18 cellular contexts compared by ENCODE assay signal in genomic region chr12:132451836-132452195, GRCh38. TPM values are rescaled to one million over a fixed set of nuclear protein-coding genes. Genes with fewer than 3 reads are reported as not detected.
DNase-seq lines count a peak whose midpoint lies in the region; ATAC-seq and TF ChIP-seq lines count a peak whose summit lies in the region.
"Had no signal": no experiment of that assay in that cellular context is flagged by ENCODE, and none has a peak within 500 bp of the region (broad histone marks: within the 10 kb centered on the region; RNA-seq: fewer than 3 reads in every experiment).

No MANE protein-coding gene starts in this region.

- no peak overlapping the region for H2BK5ac ChIP-seq in neuronal stem cell (ENCODE audit: low read length)

- H3K18ac ChIP-seq in neuronal stem cell (ENCODE audit: low read length), result peak overlapping the region; percentile 3

- POLR2A ChIA-PET in HEK293 (lab: Yijun Ruan, JAX), result no interaction called here

- peaks cover 38 to 86% (median 81%) of the 10 kb centered on the region in 10 experiments for H3K4me1 ChIP-seq in BLaER1 treated with 17β-estradiol and CSF1 and Interleukin-3, amounts not matched to agents 10 nM and 100 nM
- H3K4me1 ChIP-seq in HEK293 (ENCODE audit: control insufficient read depth, insufficient read depth, low read length) (no peaks in the 10 kb centered on the region), neuronal stem cell (ENCODE audit: control insufficient read depth in 2 of 2, insufficient read depth in 1 of 2, low read depth in 1 of 2, low read length in 2 of 2) (peaks cover 0 to 29% of the 10 kb centered on the region in 2 donors)

- H3K9me3 ChIP-seq in BLaER1 treated with 17β-estradiol and CSF1 and Interleukin-3, amounts not matched to agents 10 nM and 100 nM (replicated peaks in 1 of 11), result no peaks in the 10 kb centered on the region
- H3K9me3 ChIP-seq in HEK293 (ENCODE audit: control insufficient read depth, insufficient read depth, low read depth, low read length) (no peaks in the 10 kb centered on the region), neuronal stem cell (replicated peaks in 1 of 2; ENCODE audit: control insufficient read depth in 2 of 2, insufficient read depth in 1 of 2, low read depth in 1 of 2, low read length in 2 of 2) (peaks cover 0 to 7% of the 10 kb centered on the region in 2 donors)
- H3K9me3 ChIP-seq: MG63 had no signal

- H4K91ac ChIP-seq in neuronal stem cell (ENCODE audit: low read depth, low read length, poor library complexity), result no peak overlapping the region

- no peaks in the 10 kb centered on the region for H3K36me3 ChIP-seq in BLaER1 treated with 17β-estradiol and CSF1 and Interleukin-3, amounts not matched to agents 10 nM and 100 nM
- no peaks in the 10 kb centered on the region for H3K36me3 ChIP-seq in HEK293 (ENCODE audit: control insufficient read depth in 2 of 2, insufficient read depth in 1 of 2, low read length in 2 of 2)
- no peaks in the 10 kb centered on the region for H3K36me3 ChIP-seq in neuronal stem cell (replicated peaks in 1 of 2; ENCODE audit: control insufficient read depth in 2 of 2, insufficient read depth in 2 of 2, low read length in 2 of 2)
- H3K36me3 ChIP-seq: MG63 had no signal

- H4K8ac ChIP-seq in neuronal stem cell (ENCODE audit: low read depth, low read length), result no peak overlapping the region

- no peak overlapping the region for H3K4me3 ChIP-seq in BLaER1 treated with 17β-estradiol and CSF1 and Interleukin-3, amounts not matched to agents 10 nM and 100 nM
- no peak overlapping the region for H3K4me3 ChIP-seq in HEK293 (ENCODE audit: low read depth, low read length)
- H3K4me3 ChIP-seq in neuronal stem cell (ENCODE audit: low read length in 2 of 2), result peak overlapping the region in 1 of 2 donors; percentile 1
- H3K4me3 ChIP-seq: MG63 had no signal

- H2BK12ac ChIP-seq in neuronal stem cell (ENCODE audit: low read length), result peak overlapping the region; percentile 77

- no peak for ATAC-seq in activated T-cell treated with anti-CD3 and anti-CD28 coated beads, Interleukin-2, amount 50 U/mL, for 4 hours
- ATAC-seq: HCT116, SK-N-SH treated with all-trans-retinoic acid at 6 μM for 48 hours had no signal

- peak overlapping the region; percentile 94 for H2AK5ac ChIP-seq in neuronal stem cell (ENCODE audit: low read depth, low read length)

- peaks cover 0 to 43% (median 0%) of the 10 kb centered on the region in 11 experiments; a peak in 7 of 22 replicates for H3K27me3 ChIP-seq in BLaER1 treated with 17β-estradiol and CSF1 and Interleukin-3, amounts not matched to agents 10 nM and 100 nM
- peaks cover 0 to 64% (median 5%) of the 10 kb centered on the region in 3 experiments for H3K27me3 ChIP-seq in neuronal stem cell (ENCODE audit: control insufficient read depth in 3 of 3, insufficient read depth in 3 of 3, low read depth in 1 of 3, low read length in 3 of 3)
- H3K27me3 ChIP-seq: MG63 had no signal

- H3K27ac ChIP-seq in BLaER1 treated with 17β-estradiol and CSF1 and Interleukin-3, amounts not matched to agents 10 nM and 100 nM, result peak overlapping the region in 3 of 11 experiments; percentile 0 to 43 (median 18); a peak in 4 of 22 replicates
- no peak overlapping the region for H3K27ac ChIP-seq in HEK293 (ENCODE audit: extremely low read depth, low read depth, low read length)
- no peak overlapping the region for H3K27ac ChIP-seq in neuronal stem cell (replicated peaks; ENCODE audit: low read length)
- no peak overlapping the region for H3K27ac ChIP-seq in substantia nigra (ENCODE audit: low read depth, low read length, poor library complexity, severe bottlenecking)
- H3K27ac ChIP-seq: RWPE1 had no signal

- peak overlapping the region; percentile 77 to 98 (median 90) for H3K4me2 ChIP-seq in BLaER1 treated with 17β-estradiol and CSF1 and Interleukin-3, amounts not matched to agents 10 nM and 100 nM
- no peak overlapping the region for H3K4me2 ChIP-seq in neuronal stem cell (ENCODE audit: insufficient read depth, low read length, poor library complexity, severe bottlenecking)

- H3K23ac ChIP-seq in neuronal stem cell (ENCODE audit: low read depth, low read length, poor library complexity), result peak overlapping the region; percentile 83

- intact Hi-C loops in activated T-helper 2 cell treated with anti-CD3 and anti-CD28 coated beads, Interferon-gamma antibody, Interleukin-2, Interleukin-4, amounts not matched to agents 10 μg/mL and 5 μg/mL and 100 μg/mL, durations not matched to agents 14 hours and 24 hours and 36 hours (cut with micrococcal nuclease), result no loop called here

- H3K4ac ChIP-seq in neuronal stem cell (ENCODE audit: low read length), result peak overlapping the region; percentile 84

- CTCF ChIA-PET in HEK293 (lab: Yijun Ruan, JAX), result no interaction called here

- peaks cover 0 to 13% (median 0%) of the 10 kb centered on the region in 5 experiments for H3K9me3 Mint-ChIP-seq in brain
- H3K9me3 Mint-ChIP-seq in activated T-cell treated with anti-CD3 and anti-CD28 coated beads, Interleukin-2, amount 50 U/mL, for 4 hours, result no peaks in the 10 kb centered on the region
- peaks cover 9% of the 10 kb centered on the region for H3K9me3 Mint-ChIP-seq in activated T-helper 2 cell treated with anti-CD3 and anti-CD28 coated beads, Interferon-gamma antibody, Interleukin-2, Interleukin-4, amounts not matched to agents 10 μg/mL and 5 μg/mL and 100 μg/mL, durations not matched to agents 14 hours and 24 hours and 36 hours
- H3K9me3 Mint-ChIP-seq: CD8-positive, alpha-beta memory T cell had no signal

- H3K36me3 Mint-ChIP-seq in brain, result no peaks in the 10 kb centered on the region
- H3K36me3 Mint-ChIP-seq in activated T-cell treated with anti-CD3 and anti-CD28 coated beads, Interleukin-2, amount 50 U/mL, for 4 hours (ENCODE audit: insufficient read depth), result no peaks in the 10 kb centered on the region
- no peaks in the 10 kb centered on the region for H3K36me3 Mint-ChIP-seq in activated T-helper 2 cell treated with anti-CD3 and anti-CD28 coated beads, Interferon-gamma antibody, Interleukin-2, Interleukin-4, amounts not matched to agents 10 μg/mL and 5 μg/mL and 100 μg/mL, durations not matched to agents 14 hours and 24 hours and 36 hours (ENCODE audit: low read depth)

- H3K4me3 Mint-ChIP-seq in brain, result no peak overlapping the region
- no peak overlapping the region for H3K4me3 Mint-ChIP-seq in activated T-cell treated with anti-CD3 and anti-CD28 coated beads, Interleukin-2, amount 50 U/mL, for 4 hours
- H3K4me3 Mint-ChIP-seq in activated T-helper 2 cell treated with anti-CD3 and anti-CD28 coated beads, Interferon-gamma antibody, Interleukin-2, Interleukin-4, amounts not matched to agents 10 μg/mL and 5 μg/mL and 100 μg/mL, durations not matched to agents 14 hours and 24 hours and 36 hours (ENCODE audit: low read depth), result no peak overlapping the region
- H3K4me3 Mint-ChIP-seq: CD8-positive, alpha-beta memory T cell had no signal

- no peak overlapping the region for H2BK120ac ChIP-seq in neuronal stem cell (ENCODE audit: low read depth, low read length)

- peak overlapping the region; percentile 91 for H2BK15ac ChIP-seq in neuronal stem cell (ENCODE audit: low read length)

- no peak overlapping the region for H2AFZ ChIP-seq in neuronal stem cell (ENCODE audit: low read length)

- peak overlapping the region in 3 of 5 experiments; percentile 75 to 88 (median 77) for H3K27ac Mint-ChIP-seq in brain
- H3K27ac Mint-ChIP-seq in activated T-helper 2 cell treated with anti-CD3 and anti-CD28 coated beads, Interferon-gamma antibody, Interleukin-2, Interleukin-4, amounts not matched to agents 10 μg/mL and 5 μg/mL and 100 μg/mL, durations not matched to agents 14 hours and 24 hours and 36 hours, result no peak overlapping the region

- DNase-seq in neuronal stem cell (ENCODE audit: low spot score), result no peak
- DNase-seq in kidney glomerular epithelial cell (lab: John Stamatoyannopoulos, UW), result no peak
- DNase-seq in substantia nigra (lab: John Stamatoyannopoulos, UW), result no peak
- no peak for DNase-seq in activated T-cell treated with anti-CD3 and anti-CD28 coated beads, Interleukin-2, amount 50 U/mL, for 4 hours
- no peak for DNase-seq in activated T-helper 2 cell treated with anti-CD3 and anti-CD28 coated beads, Interferon-gamma antibody, Interleukin-2, Interleukin-4, amounts not matched to agents 10 μg/mL and 5 μg/mL and 100 μg/mL, durations not matched to agents 14 hours and 24 hours and 36 hours (ENCODE audit: low spot score)
- DNase-seq: C1 segment of cervical spinal cord; Calu3; CD8-positive, alpha-beta memory T cell; DMS153; MG63; NCI-H1417; NCI-H187 had no signal

- peaks cover 6% of the 10 kb centered on the region for H3K79me1 ChIP-seq in neuronal stem cell (ENCODE audit: low read depth, low read length)

- H3K4me1 Mint-ChIP-seq in brain, result peaks cover 49% of the 10 kb centered on the region
- peaks cover 14% of the 10 kb centered on the region for H3K4me1 Mint-ChIP-seq in activated T-cell treated with anti-CD3 and anti-CD28 coated beads, Interleukin-2, amount 50 U/mL, for 4 hours (ENCODE audit: low read depth)
- H3K4me1 Mint-ChIP-seq in activated T-helper 2 cell treated with anti-CD3 and anti-CD28 coated beads, Interferon-gamma antibody, Interleukin-2, Interleukin-4, amounts not matched to agents 10 μg/mL and 5 μg/mL and 100 μg/mL, durations not matched to agents 14 hours and 24 hours and 36 hours (ENCODE audit: low read depth), result peaks cover 2% of the 10 kb centered on the region

- WGBS in neuronal stem cell (ENCODE audit: extremely low coverage in 2 of 2, insufficient read length in 2 of 2, insufficient replicate concordance in 1 of 2), 2 donors, result no CpG with 5 or more reads among the region's 10 CpGs

- H3K27me3 Mint-ChIP-seq in brain, result peaks cover 3% of the 10 kb centered on the region
- peaks cover 2% of the 10 kb centered on the region for H3K27me3 Mint-ChIP-seq in activated T-cell treated with anti-CD3 and anti-CD28 coated beads, Interleukin-2, amount 50 U/mL, for 4 hours (ENCODE audit: low read depth)
- no peaks in the 10 kb centered on the region for H3K27me3 Mint-ChIP-seq in activated T-helper 2 cell treated with anti-CD3 and anti-CD28 coated beads, Interferon-gamma antibody, Interleukin-2, Interleukin-4, amounts not matched to agents 10 μg/mL and 5 μg/mL and 100 μg/mL, durations not matched to agents 14 hours and 24 hours and 36 hours (ENCODE audit: low read depth)

- TF ChIP-seq CTCF in HEK293 (tag by site-specific recombination; IDR thresholded peaks at IDR 0.05) (no peak), brain (conservative IDR thresholded peaks at IDR 0.05) (no peak)

- peaks cover 0 to 18% (median 0%) of the 10 kb centered on the region in 11 experiments; a peak in 2 of 22 replicates for H4K20me1 ChIP-seq in BLaER1 treated with 17β-estradiol and CSF1 and Interleukin-3, amounts not matched to agents 10 nM and 100 nM

- H3K9ac ChIP-seq in BLaER1 treated with 17β-estradiol and CSF1 and Interleukin-3, amounts not matched to agents 10 nM and 100 nM, result peak overlapping the region in 4 of 11 experiments; percentile 41 to 60 (median 50); a peak in 4 of 22 replicates
- no peak overlapping the region for H3K9ac ChIP-seq in neuronal stem cell (ENCODE audit: low read depth, low read length, poor library complexity)

- no peak overlapping the region for H3K14ac ChIP-seq in neuronal stem cell (ENCODE audit: low read length)

RNA-seq across cellular contexts. Expression of gene FBRSL1, which starts 38.1 kb away (rescaled TPM):
- 59.3 TPM for polyA plus RNA-seq in brain (ENCODE audit: insufficient read depth, low read depth, low replicate concordance)
- 61.7 TPM for polyA plus RNA-seq in neuronal stem cell (2013, experiment 1 of 2)
- 70.1 TPM for polyA plus RNA-seq in neuronal stem cell (2013, experiment 2 of 2)
- total RNA-seq in activated T-cell treated with anti-CD3 and anti-CD28 coated beads, Interleukin-2, amount 50 U/mL, for 4 hours, result 100 to 1,000 TPM in 2 of 3 donors, 10 to 100 TPM in 1; 95.8 to 112 (median 104) TPM
- 66.0 and 67.3 TPM in 2 replicates for total RNA-seq in activated T-helper 2 cell treated with anti-CD3 and anti-CD28 coated beads, Interferon-gamma antibody, Interleukin-2, Interleukin-4, amounts not matched to agents 10 μg/mL and 5 μg/mL and 100 μg/mL, durations not matched to agents 14 hours and 24 hours and 36 hours
